ENCODE assay signal across 8 cellular contexts in genomic region chr11:3854977-3855807, GRCh38. TPM values are rescaled to one million over a fixed set of nuclear protein-coding genes. Genes with fewer than 3 reads are reported as not detected.
DNase-seq lines count a peak whose midpoint lies in the region; ATAC-seq lines count a peak whose summit lies in the region.

Gene STIM1, plus strand, starts transcription at chr11:3855664. Its CDS starts 607 bp downstream, at chr11:3856271.

- H3K9me3 ChIP-seq in right cardiac atrium (ENCODE audit: control insufficient read depth, low read length) (no peaks in the 10 kb centered on the region), aorta (ENCODE audit: control insufficient read depth, low read length) (no peaks in the 10 kb centered on the region)

- H3K27ac ChIP-seq in right cardiac atrium (ENCODE audit: low read length) (peak within 1 kb of the TSS; percentile 98), rectal smooth muscle tissue (ENCODE audit: low read depth, low read length) (peak within 1 kb of the TSS; percentile 95), aorta (ENCODE audit: low read depth in 1 of 2, low read length in 2 of 2) (peak within 1 kb of the TSS; percentile 63 to 82)

- H3K4me1 ChIP-seq in right cardiac atrium (ENCODE audit: control insufficient read depth, insufficient read depth, low read length), result peaks cover 14% of the 10 kb centered on the region
- H3K4me1 ChIP-seq in rectal smooth muscle tissue (ENCODE audit: control insufficient read depth, insufficient read depth, low read length), result peaks cover 27% of the 10 kb centered on the region
- H3K4me1 ChIP-seq in aorta (ENCODE audit: control insufficient read depth in 1 of 2, insufficient read depth in 2 of 2, low read length in 2 of 2), result peaks cover 3 to 9% of the 10 kb centered on the region in 2 donors

- WGBS in right cardiac atrium, result under 1% methylated on average over 85 of the region's 87 CpGs
- 0 to 1% methylated on average over 45 to 87 of the region's 87 CpGs for WGBS in aorta, 2 donors

- DNase-seq in NCI-H1694 (lab: John Stamatoyannopoulos, UW) (peak; percentile 78), T-helper 2 cell (peak; percentile 93 to 99 (median 95)), anterior cingulate cortex (lab: John Stamatoyannopoulos, UW) (peak; percentile 65 to 96 (median 89)), right cardiac atrium (peak; percentile 95 to 98 (median 97)), aorta (peak; percentile 97 to 99)

- no peaks in the 10 kb centered on the region for H3K27me3 ChIP-seq in right cardiac atrium (ENCODE audit: control insufficient read depth, insufficient read depth)
- no peaks in the 10 kb centered on the region for H3K27me3 ChIP-seq in rectal smooth muscle tissue (ENCODE audit: control insufficient read depth, insufficient read depth, low read length)
- no peaks in the 10 kb centered on the region for H3K27me3 ChIP-seq in aorta (ENCODE audit: control insufficient read depth in 1 of 2, insufficient read depth in 2 of 2, low read length in 1 of 2)

- H3K9ac ChIP-seq in rectal smooth muscle tissue (ENCODE audit: low read length), result peak within 1 kb of the TSS; percentile 85

- no peaks in the 10 kb centered on the region for H3K36me3 ChIP-seq in rectal smooth muscle tissue (ENCODE audit: control insufficient read depth, insufficient read depth, low read length)
- no peaks in the 10 kb centered on the region for H3K36me3 ChIP-seq in aorta (ENCODE audit: control insufficient read depth in 1 of 2, insufficient read depth in 2 of 2, low read length in 1 of 2)

- H3K4me3 ChIP-seq in right cardiac atrium (ENCODE audit: low read length) (peak within 1 kb of the TSS; percentile 88), rectal smooth muscle tissue (ENCODE audit: low read length) (peak within 1 kb of the TSS; percentile 91), aorta (ENCODE audit: low read length in 2 of 2) (peak within 1 kb of the TSS; percentile 61 to 77)

- intact Hi-C loops in right cardiac atrium (cut with DNase I) (loop anchor here in 2 of 4 donors (2.0 to 10.0 kb wide), 2 partner anchors 90 to 218 kb away; no protein-coding TSS in a partner anchor), aorta (cut with DNase I) (loop anchor here (5.0 kb wide), 3 partner anchors 87 to 102 kb away; no protein-coding TSS in a partner anchor)

- ATAC-seq in GM18498 (IDR thresholded peaks at IDR 0.05; ENCODE audit: unreplicated experiment) (peak; percentile 63), HG02885 (IDR thresholded peaks at IDR 0.05; ENCODE audit: poor library complexity, unreplicated experiment) (peak; percentile 67), right cardiac atrium (peak; percentile 95), aorta (ENCODE audit: low FRiP score) (peak; percentile 96)

RNA-seq across cellular contexts. Expression of gene STIM1, which starts in this region (rescaled TPM):
- 10 to 100 TPM; 14.4 to 19.3 (median 16.6) TPM for total RNA-seq in right cardiac atrium
- polyA plus RNA-seq in right cardiac atrium, result 10.8 TPM
- total RNA-seq in aorta, result 10 to 100 TPM; 63.4 to 69.5 TPM
- polyA plus RNA-seq in aorta, result 10 to 100 TPM; 14.9 to 34.1 TPM

Comparison
In these comparisons a context has a peak if more than half of its experiments do, and no peak if none do; other contexts are left out.
1. Peak in every context shown above with its lines: DNase-seq, ATAC-seq, H3K4me3 ChIP-seq and H3K27ac ChIP-seq.